7 cellular contexts compared by ENCODE assay signal in the genomic region with DNA sequence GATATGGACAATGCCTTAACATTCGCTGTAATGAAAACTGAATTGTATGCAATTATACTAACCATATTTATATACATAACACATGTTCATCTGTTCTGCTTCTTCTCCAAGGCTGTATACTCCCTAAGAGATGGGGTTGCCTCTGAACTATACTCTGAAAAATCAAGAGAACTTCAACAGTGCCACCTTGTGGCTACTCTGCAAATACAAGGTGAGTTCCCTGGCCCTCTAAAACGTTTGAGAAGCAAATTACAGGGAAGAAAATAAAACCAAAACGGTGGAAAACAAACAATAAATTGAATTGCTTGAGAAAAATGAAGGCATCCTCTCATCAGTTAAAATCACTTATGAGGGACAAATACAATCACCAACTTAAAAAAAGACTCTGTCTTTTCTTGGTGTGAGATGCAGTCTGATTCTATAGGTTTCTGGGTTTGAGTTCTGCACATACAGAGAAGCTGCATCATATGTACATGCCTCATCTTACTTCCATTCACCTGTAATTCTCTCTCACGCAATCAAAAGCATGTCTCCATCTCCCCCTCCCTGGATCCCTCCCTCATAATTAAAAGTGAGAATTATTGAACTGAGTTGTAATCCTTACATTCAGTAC.
DNase-seq lines count a peak whose midpoint lies in the region; ATAC-seq, FAIRE-seq and TF ChIP-seq lines count a peak whose summit lies in the region.

No MANE protein-coding gene starts in this region.

- H3K27ac ChIP-seq in mammary epithelial cell (ENCODE audit: insufficient read depth, low read depth, low read length), result no peak overlapping the region

- CTCF ChIA-PET in mammary epithelial cell (lab: Charles Lee; ENCODE audit: low non-redundant PET), result no interaction called here

- H3K4me2 ChIP-seq in mammary epithelial cell (ENCODE audit: insufficient read depth, low read depth, low read length), result no peak overlapping the region

- H4K20me1 ChIP-seq in mammary epithelial cell (ENCODE audit: insufficient read depth, low read length), result no peaks in the 10 kb centered on the region

- FAIRE-seq in G401.6 (lab: Jason Lieb, UNC), result peak; percentile 96

- in situ Hi-C loops in mammary epithelial cell (cut with MboI; ENCODE audit: low sequenced_read_pairs in 2 of 2), result loop anchor here (10.0 to 25.0 kb wide), 2 partner anchors 279 to 483 kb away; a partner anchor contains a TSS

- no peak overlapping the region for H3K9ac ChIP-seq in mammary epithelial cell (ENCODE audit: insufficient read depth, low read length)

- ATAC-seq in GM21515 (IDR thresholded peaks at IDR 0.05; ENCODE audit: unreplicated experiment), result peak; percentile 65

- dilution Hi-C loops in mammary epithelial cell (cut with HindIII; ENCODE audit: low sequenced_read_pairs), result no loop called here

- TF ChIP-seq CTCF in mammary epithelial cell (conservative IDR thresholded peaks at IDR 0.05 in 1 of 2, IDR thresholded peaks at IDR 0.05 in 1 of 2; ENCODE audit: extremely low read depth in 1 of 2, insufficient read depth in 1 of 2, low read depth in 1 of 2, low read length in 2 of 2), result peak; percentile 68 to 83

- H3K36me3 ChIP-seq in mammary epithelial cell (ENCODE audit: insufficient read depth, low read length), result peaks cover 2% of the 10 kb centered on the region

- H3K4me3 ChIP-seq in mammary epithelial cell (replicated peaks in 1 of 3; ENCODE audit: insufficient read depth in 1 of 3, low read depth in 2 of 3, low read length in 3 of 3), result no peak overlapping the region

- H2AFZ ChIP-seq in mammary epithelial cell (ENCODE audit: low read depth, low read length), result no peak overlapping the region

- no TSS peak for BruUV-seq in mammary epithelial cell (replicated peaks; lab: Mats Ljungman, UMichigan)

- intact Hi-C loops in mammary epithelial cell (cut with micrococcal nuclease), result loop anchor here (1.0 kb wide), 5 partner anchors 61 to 490 kb away; no protein-coding TSS in a partner anchor

- peaks cover 51% of the 10 kb centered on the region for H3K79me2 ChIP-seq in mammary epithelial cell (ENCODE audit: insufficient read depth, low read length)

- WGBS in mammary epithelial cell (ENCODE audit: low coverage, missing lambda C conversion rate), result 13% methylated on average over 4 of the region's 4 CpGs

- no peaks in the 10 kb centered on the region for H3K27me3 ChIP-seq in mammary epithelial cell (ENCODE audit: insufficient read depth, low read length)

- no peaks in the 10 kb centered on the region for H3K4me1 ChIP-seq in mammary epithelial cell (ENCODE audit: insufficient read depth, low read length)

- peak; percentile 66 for DNase-seq in LoVo (ENCODE audit: low spot score)
- DNase-seq in SW 1271 (lab: John Stamatoyannopoulos, UW), result peak; percentile 32 to 71
- peak; percentile 48 for DNase-seq in mammary epithelial cell
- DNase-seq in kidney glomerular epithelial cell (lab: John Stamatoyannopoulos, UW), result peak; percentile 4
- peak; percentile 11 for DNase-seq in stimulated activated CD8-positive, alpha-beta memory T cell treated with anti-CD3 and anti-CD28 coated beads, Interleukin-12 subunit alpha, Interleukin-12 subunit beta, amount 100 ng/mL, for 24 hours (ENCODE audit: extremely low read depth)

- no peaks in the 10 kb centered on the region for H3K9me3 ChIP-seq in mammary epithelial cell (replicated peaks; ENCODE audit: insufficient read depth, low read length)

Comparison
In these comparisons a context has a peak if more than half of its experiments do, and no peak if none do; other contexts are left out.
1. DNase-seq: peak in every context shown above with its lines; median percentile 66 in LoVo; 52 in SW 1271; 48 in mammary epithelial cell; 11 in stimulated activated CD8-positive, alpha-beta memory T cell treated with anti-CD3 and anti-CD28 coated beads, Interleukin-12 subunit alpha, Interleukin-12 subunit beta, amount 100 ng/mL, for 24 hours; 4 in kidney glomerular epithelial cell.